Comparison of ENCODE assay signal across 8 cellular contexts in genomic region chr4:87093443-87094123, GRCh38.
DNase-seq lines count a peak whose midpoint lies in the region; ATAC-seq, FAIRE-seq and TF ChIP-seq lines count a peak whose summit lies in the region.

No MANE protein-coding gene starts in this region.

- intact Hi-C loops in K562 (cut with micrococcal nuclease): loop anchor here (1.0 to 2.0 kb wide), 5 partner anchors 35 to 195 kb away; no protein-coding TSS in a partner anchor

- WGBS in K562 (ENCODE audit: insufficient coverage, low coverage, missing lambda C conversion rate): 30% methylated on average over 4 of the region's 4 CpGs

- no peak for TF ChIP-seq POLR2A in K562 (conservative IDR thresholded peaks at IDR 0.05)

- CTCF ChIA-PET in K562 (lab: Yijun Ruan, JAX; ENCODE audit: low intra/inter-chr PET ratio): interaction anchor here (0.6 to 1.4 kb wide), 3 partner anchors 171 to 431 kb away, joined by 3 to 9 read pairs (median 6); no protein-coding TSS in a partner anchor

- no peaks in the 10 kb centered on the region for H3K9me3 ChIP-seq in HAP-1
- no peaks in the 10 kb centered on the region for H3K9me3 ChIP-seq in K562 (replicated peaks; ENCODE audit: control insufficient read depth, insufficient read depth, low read depth, low read length)

- H2AFZ ChIP-seq in K562 (ENCODE audit: low read depth, low read length): no peak overlapping the region

- H3K4me1 ChIP-seq in HAP-1 (no peaks in the 10 kb centered on the region), K562 (replicated peaks in 1 of 2; ENCODE audit: control insufficient read depth in 2 of 2, insufficient read depth in 2 of 2, low read length in 2 of 2) (peaks cover 5 to 23% of the 10 kb centered on the region in 2 experiments; a peak in 3 of 5 replicates)

- H3K4me3 ChIP-seq in HAP-1 (no peak overlapping the region), K562 (no peak overlapping the region)

- no peaks in the 10 kb centered on the region for H3K27me3 ChIP-seq in HAP-1 (ENCODE audit: low read depth)
- no peaks in the 10 kb centered on the region for H3K27me3 ChIP-seq in K562 (ENCODE audit: control insufficient read depth in 2 of 2, insufficient read depth in 2 of 2, low read length in 2 of 2)

- peaks cover 8% of the 10 kb centered on the region; the same call in 1 of the 3 replicates for H3K79me2 ChIP-seq in K562 (ENCODE audit: control insufficient read depth, insufficient read depth, low read length)

- no peak for TF ChIP-seq EP300 in K562 (IDR thresholded peaks at IDR 0.05; ENCODE audit: low read length)

- H3K9me1 ChIP-seq in K562 (ENCODE audit: control insufficient read depth, insufficient read depth, low read length): no peaks in the 10 kb centered on the region

- TF ChIP-seq RAD21 in K562 (CRISPR knock-in tag; conservative IDR thresholded peaks at IDR 0.05 in 1 of 2, IDR thresholded peaks at IDR 0.05 in 1 of 2): peak; percentile 56 to 75

- H3K9ac ChIP-seq in K562 (ENCODE audit: insufficient read depth in 1 of 2, low read depth in 2 of 2, low read length in 2 of 2): no peak overlapping the region

- FAIRE-seq in K562 (lab: Jason Lieb, UNC): peak; percentile 80

- peak; percentile 69 for TF ChIP-seq CTCF in LNCAP (IDR thresholded peaks at IDR 0.05)
- peak; percentile 55 to 79 (median 71) for TF ChIP-seq CTCF in K562 (IDR thresholded peaks at IDR 0.05 in 2 of 3, conservative IDR thresholded peaks at IDR 0.05 in 1 of 3; ENCODE audit: insufficient read depth in 2 of 3, low read depth in 1 of 3, low read length in 3 of 3)

- BruUV-seq in K562 (replicated peaks; lab: Mats Ljungman, UMichigan): TSS peak; percentile 1

- no peak overlapping the region for H3K4me2 ChIP-seq in K562 (ENCODE audit: insufficient read depth, low read length)

- DNase-seq in activated CD8-positive, alpha-beta memory T cell treated with anti-CD3 and anti-CD28 coated beads for 24 hours: peak; percentile 68
- DNase-seq in activated CD8-positive, alpha-beta memory T cell treated with anti-CD3 and anti-CD28 coated beads, Interleukin-2, amount 50 U/mL, for 48 hours: no peak
- DNase-seq in HAP-1 (ENCODE audit: low spot score in 2 of 2) (peak; percentile 62 to 63), SK-N-DZ (ENCODE audit: low spot score) (peak; percentile 65), K562 (ENCODE audit: extremely low read depth in 1 of 4, low spot score in 3 of 4) (peak; percentile 28 to 68 (median 54)), iris pigment epithelial cell (ENCODE audit: low read depth) (peak; percentile 71)
- peak; percentile 26 for DNase-seq in stimulated activated CD4-positive, alpha-beta T cell treated with anti-CD3 and anti-CD28 coated beads, Interleukin-2, amount 100 ng/mL, for 4 hours (ENCODE audit: low read depth)

- peak; percentile 83 for ATAC-seq in K562

- in situ Hi-C loops in HAP-1 (cut with MboI; ENCODE audit: low sequenced_read_pairs) (loop anchor here (5.0 kb wide), 1 partner anchor 171 kb away; no protein-coding TSS in a partner anchor), K562 (cut with MboI) (loop anchor here (5.0 kb wide), 1 partner anchor 166 kb away; no protein-coding TSS in a partner anchor)

- H3K36me3 ChIP-seq in HAP-1 (replicated peaks) (peaks cover 4% of the 10 kb centered on the region), K562 (ENCODE audit: control insufficient read depth, insufficient read depth, low read length) (peaks cover 45% of the 10 kb centered on the region)

- no peak overlapping the region for H3K27ac ChIP-seq in K562 (ENCODE audit: extremely low read depth, low read depth, low read length)

- H4K20me1 ChIP-seq in K562 (replicated peaks; ENCODE audit: control insufficient read depth, insufficient read depth, low read length): 0 out of 2 replicates have a peak, but pooled peaks cover 6% of the 10 kb centered on the region

- POLR2A ChIA-PET in K562 (lab: Yijun Ruan, JAX): interaction anchor here (0.7 to 2.6 kb wide), 4 partner anchors 79 to 171 kb away, joined by 3 to 8 read pairs (median 4); no protein-coding TSS in a partner anchor

TF ChIP-seq in K562, 482 proteins besides CTCF, POLR2A, EP300 and RAD21 (continues in another document):
- TF ChIP-seq, protein P1, sequence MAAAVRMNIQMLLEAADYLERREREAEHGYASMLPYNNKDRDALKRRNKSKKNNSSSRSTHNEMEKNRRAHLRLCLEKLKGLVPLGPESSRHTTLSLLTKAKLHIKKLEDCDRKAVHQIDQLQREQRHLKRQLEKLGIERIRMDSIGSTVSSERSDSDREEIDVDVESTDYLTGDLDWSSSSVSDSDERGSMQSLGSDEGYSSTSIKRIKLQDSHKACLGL (CRISPR knock-in tag; IDR thresholded peaks at IDR 0.05; ENCODE audit: borderline replicate concordance, poor library complexity, severe bottlenecking): no peak
- no peak for TF ChIP-seq JUN (IDR thresholded peaks at IDR 0.05; ENCODE audit: borderline replicate concordance, low read depth, low read length)
- no peak for TF ChIP-seq JUN (CRISPR knock-in tag; IDR thresholded peaks at IDR 0.05; ENCODE audit: borderline replicate concordance)
- peak in 1 of 3 experiments; percentile 61 for TF ChIP-seq YY1 (IDR thresholded peaks at IDR 0.05; ENCODE audit: borderline replicate concordance in 1 of 3, control insufficient read depth in 1 of 3, extremely low read depth in 1 of 3, insufficient read depth in 3 of 3, insufficient read length in 1 of 3, insufficient replicate concordance in 2 of 3, low read depth in 1 of 3, low read length in 2 of 3)
- no peak for TF ChIP-seq ELF1 (tag; IDR thresholded peaks at IDR 0.05)
- 0 out of 2 replicates have a peak, but pooled peaks have one; percentile 7 for TF ChIP-seq VEZF1 (CRISPR knock-in tag; IDR thresholded peaks at IDR 0.05)
- TF ChIP-seq SMAD4 (CRISPR knock-in tag; conservative IDR thresholded peaks at IDR 0.05): 0 out of 2 replicates have a peak, but pooled peaks have one; percentile 18
- TF ChIP-seq SMC3 (conservative IDR thresholded peaks at IDR 0.05; ENCODE audit: insufficient read depth, low read depth, low read length): peak; percentile 49; the same call in 1 of the 2 replicates
